Comparison of ENCODE assay signal across 13 cellular contexts in genomic region chr4:3462321-3462789, GRCh38. TPM values are rescaled to one million over a fixed set of nuclear protein-coding genes. Genes with fewer than 3 reads are reported as not detected.
A peak's percentile ranks its signal among the peaks of the same experiment; 100 is the strongest.
DNase-seq lines count a peak whose midpoint lies in the region; ATAC-seq and TF ChIP-seq lines count a peak whose summit lies in the region.
"Had no signal": no experiment of that assay in that cellular context is flagged by ENCODE, and none has a peak within 500 bp of the region (broad histone marks: within the 10 kb centered on the region; RNA-seq: fewer than 3 reads in every experiment).

No MANE protein-coding gene starts in this region.

- H3K4me1 ChIP-seq in BLaER1 treated with 17β-estradiol and CSF1 and Interleukin-3, amounts not matched to agents 10 nM and 100 nM = peaks cover 21 to 63% (median 55%) of the 10 kb centered on the region in 10 experiments
- H3K4me1 ChIP-seq in neuronal stem cell (ENCODE audit: control insufficient read depth in 2 of 2, insufficient read depth in 1 of 2, low read depth in 1 of 2, low read length in 2 of 2) = peaks cover 7 to 36% of the 10 kb centered on the region in 2 donors

- no peaks in the 10 kb centered on the region for H3K79me1 ChIP-seq in neuronal stem cell (ENCODE audit: low read depth, low read length)

- H2AK5ac ChIP-seq in neuronal stem cell (ENCODE audit: low read depth, low read length) = peak overlapping the region; percentile 68

- H2BK15ac ChIP-seq in neuronal stem cell (ENCODE audit: low read length) = peak overlapping the region; percentile 85

- H3K9me3 ChIP-seq in BLaER1 treated with 17β-estradiol and CSF1 and Interleukin-3, amounts not matched to agents 10 nM and 100 nM (replicated peaks in 1 of 11) = peaks cover 5 to 35% (median 13%) of the 10 kb centered on the region in 11 experiments; a peak in 20 of 22 replicates
- peaks cover 2 to 11% of the 10 kb centered on the region in 2 donors for H3K9me3 ChIP-seq in neuronal stem cell (replicated peaks in 1 of 2; ENCODE audit: control insufficient read depth in 2 of 2, insufficient read depth in 1 of 2, low read depth in 1 of 2, low read length in 2 of 2)

- H2BK12ac ChIP-seq in neuronal stem cell (ENCODE audit: low read length) = peak overlapping the region; percentile 43

- peak overlapping the region; percentile 97 for H2BK120ac ChIP-seq in neuronal stem cell (ENCODE audit: low read depth, low read length)

- H3K9ac ChIP-seq in BLaER1 treated with 17β-estradiol and CSF1 and Interleukin-3, amounts not matched to agents 10 nM and 100 nM = peak overlapping the region in 3 of 11 experiments; percentile 35 to 53 (median 36); a peak in 6 of 22 replicates
- no peak overlapping the region for H3K9ac ChIP-seq in neuronal stem cell (ENCODE audit: low read depth, low read length, poor library complexity)

- peak overlapping the region in 4 of 11 experiments; percentile 5 to 59 (median 22); a peak in 4 of 22 replicates for H3K27ac ChIP-seq in BLaER1 treated with 17β-estradiol and CSF1 and Interleukin-3, amounts not matched to agents 10 nM and 100 nM
- peak overlapping the region; percentile 63; the same call in 1 of the 2 replicates for H3K27ac ChIP-seq in RWPE1
- H3K27ac ChIP-seq in neuronal stem cell (replicated peaks; ENCODE audit: low read length) = no peak overlapping the region

- CTCF ChIA-PET in RWPE1 (lab: Yijun Ruan, JAX) = no interaction called here

- no peak overlapping the region for H4K91ac ChIP-seq in neuronal stem cell (ENCODE audit: low read depth, low read length, poor library complexity)

- no peak overlapping the region for H3K14ac ChIP-seq in neuronal stem cell (ENCODE audit: low read length)

- peak overlapping the region; percentile 59 for H3K18ac ChIP-seq in neuronal stem cell (ENCODE audit: low read length)

- H4K20me1 ChIP-seq in BLaER1 treated with 17β-estradiol and CSF1 and Interleukin-3, amounts not matched to agents 10 nM and 100 nM = peaks cover 0 to 39% (median 0%) of the 10 kb centered on the region in 11 experiments; a peak in 8 of 22 replicates

- H3K27me3 ChIP-seq in BLaER1 treated with 17β-estradiol and CSF1 and Interleukin-3, amounts not matched to agents 10 nM and 100 nM = peaks cover 23 to 50% (median 39%) of the 10 kb centered on the region in 11 experiments
- H3K27me3 ChIP-seq in neuronal stem cell (ENCODE audit: control insufficient read depth in 3 of 3, insufficient read depth in 3 of 3, low read depth in 1 of 3, low read length in 3 of 3) = peaks cover 0 to 58% (median 14%) of the 10 kb centered on the region in 3 experiments

- no peaks in the 10 kb centered on the region; a peak in 2 of 22 replicates for H3K36me3 ChIP-seq in BLaER1 treated with 17β-estradiol and CSF1 and Interleukin-3, amounts not matched to agents 10 nM and 100 nM
- H3K36me3 ChIP-seq in neuronal stem cell (replicated peaks in 1 of 2; ENCODE audit: control insufficient read depth in 2 of 2, insufficient read depth in 2 of 2, low read length in 2 of 2) = no peaks in the 10 kb centered on the region

- no peak for DNase-seq in RWPE1 (ENCODE audit: low spot score)
- DNase-seq in left ventricle myocardium superior = peak; percentile 30
- no peak for DNase-seq in neuronal stem cell (ENCODE audit: low spot score)
- no peak for DNase-seq in HPDE6-E6E7 (ENCODE audit: extremely low spot score)
- DNase-seq in pons (ENCODE audit: low spot score) = no peak
- no peak for DNase-seq in cerebellar nuclear complex (lab: John Stamatoyannopoulos, UW)
- DNase-seq: activated T-cell treated with anti-CD3 and anti-CD28 coated beads for 4 hours, DMS153, NCI-H1694, NCI-H510A treated with DMSO at 0.1 percent for 48 hours had no signal

- no CpG with 5 or more reads among the region's 10 CpGs for WGBS in neuronal stem cell (ENCODE audit: extremely low coverage in 2 of 2, insufficient read length in 2 of 2, insufficient replicate concordance in 1 of 2), 2 donors

- POLR2A ChIA-PET in RWPE1 (lab: Yijun Ruan, JAX; ENCODE audit: low non-redundant PET) = no interaction called here

- no peak overlapping the region for H4K8ac ChIP-seq in neuronal stem cell (ENCODE audit: low read depth, low read length)

- no peak for TF ChIP-seq CTCF in RWPE1 (conservative IDR thresholded peaks at IDR 0.05; ENCODE audit: low read depth)

- no peak overlapping the region for H3K23ac ChIP-seq in neuronal stem cell (ENCODE audit: low read depth, low read length, poor library complexity)

- no peak overlapping the region for H2AFZ ChIP-seq in neuronal stem cell (ENCODE audit: low read length)

- H2BK5ac ChIP-seq in neuronal stem cell (ENCODE audit: low read length) = no peak overlapping the region

- H3K4me3 ChIP-seq in BLaER1 treated with 17β-estradiol and CSF1 and Interleukin-3, amounts not matched to agents 10 nM and 100 nM = no peak overlapping the region
- no peak overlapping the region for H3K4me3 ChIP-seq in neuronal stem cell (ENCODE audit: low read length in 2 of 2)

- no peak for ATAC-seq in left ventricle myocardium superior
- ATAC-seq in GM18517 (IDR thresholded peaks at IDR 0.05; ENCODE audit: unreplicated experiment) = no peak

- peak overlapping the region in 10 of 11 experiments; percentile 62 to 94 (median 87); a peak in 19 of 22 replicates for H3K4me2 ChIP-seq in BLaER1 treated with 17β-estradiol and CSF1 and Interleukin-3, amounts not matched to agents 10 nM and 100 nM
- H3K4me2 ChIP-seq in neuronal stem cell (ENCODE audit: insufficient read depth, low read length, poor library complexity, severe bottlenecking) = no peak overlapping the region

- H3K4ac ChIP-seq in neuronal stem cell (ENCODE audit: low read length) = no peak overlapping the region

- intact Hi-C loops in left ventricle myocardium superior (cut with micrococcal nuclease) = no loop called here

RNA-seq across cellular contexts. Expression of gene DOK7, which starts 0.8 kb away (rescaled TPM):
- total RNA-seq in left ventricle myocardium superior = 35.5 TPM
- polyA plus RNA-seq in neuronal stem cell (2013, experiment 1 of 2) = 0.14 TPM
- 0.11 TPM for polyA plus RNA-seq in neuronal stem cell (2013, experiment 2 of 2)
- total RNA-seq: glomerular endothelial cell had no signal

RNA-seq across cellular contexts. Expression of gene HGFAC, which starts 20.6 kb away (rescaled TPM):
- 0.67 TPM for total RNA-seq in left ventricle myocardium superior
- 0.59 TPM for polyA plus RNA-seq in neuronal stem cell (2013, experiment 1 of 2)
- polyA plus RNA-seq in neuronal stem cell (2013, experiment 2 of 2) = 0.61 TPM
